ENCODE assay signal across 8 cellular contexts in the genomic region with DNA sequence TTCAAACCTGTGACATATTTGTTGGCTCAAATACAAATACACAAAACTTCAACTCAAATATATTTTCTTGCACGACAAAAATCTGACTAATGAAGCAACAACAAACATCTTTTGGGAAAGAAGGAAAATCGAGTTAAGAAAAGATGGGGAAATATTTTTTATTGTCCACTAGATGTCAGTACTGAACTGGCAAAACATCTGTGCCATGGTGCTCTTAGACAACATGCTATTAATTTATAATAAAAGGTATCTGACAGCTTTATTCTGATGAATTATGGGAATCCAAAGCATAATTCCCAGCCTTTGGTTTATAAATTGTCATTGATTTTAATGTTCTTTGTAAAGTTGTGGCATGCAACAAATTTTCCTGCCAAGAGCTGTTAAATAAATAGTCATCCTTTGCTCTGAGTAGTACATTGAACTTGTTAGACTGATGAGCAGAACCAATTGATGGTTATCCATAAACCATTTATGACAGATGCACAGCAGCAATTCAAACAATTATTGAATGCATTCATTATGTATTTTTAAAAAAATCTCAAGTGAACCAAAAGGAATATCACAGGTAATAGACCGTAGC.
DNase-seq lines count a peak whose midpoint lies in the region; ATAC-seq and TF ChIP-seq lines count a peak whose summit lies in the region.

No MANE protein-coding gene starts in this region.

- H3K9ac ChIP-seq in endodermal cell (ENCODE audit: extremely low read depth, low read length, poor library complexity, severe bottlenecking) (no peak overlapping the region), parathyroid adenoma (no peak overlapping the region)

- TF ChIP-seq CTCF in AG10803 (conservative IDR thresholded peaks at IDR 0.05; ENCODE audit: low read length): peak; percentile 68
- TF ChIP-seq CTCF in endodermal cell (conservative IDR thresholded peaks at IDR 0.05): peak; percentile 97
- peak; percentile 55 for TF ChIP-seq CTCF in parathyroid adenoma (IDR thresholded peaks at IDR 0.05)

- no peak overlapping the region for H3K27ac ChIP-seq in endodermal cell (ENCODE audit: low read depth, low read length)
- H3K27ac ChIP-seq in parathyroid adenoma: no peak overlapping the region

- no peaks in the 10 kb centered on the region for H3K27me3 Mint-ChIP-seq in endodermal cell (ENCODE audit: insufficient read depth)

- H3K4me2 ChIP-seq in parathyroid adenoma (ENCODE audit: low read length): no peak overlapping the region

- H3K36me3 Mint-ChIP-seq in endodermal cell (ENCODE audit: low read depth): peaks cover 3% of the 10 kb centered on the region

- H3K36me3 ChIP-seq in endodermal cell (ENCODE audit: control insufficient read depth, insufficient read depth, low read length): peaks cover 8% of the 10 kb centered on the region
- H3K36me3 ChIP-seq in parathyroid adenoma (ENCODE audit: control insufficient read depth, insufficient read depth, low read length): no peaks in the 10 kb centered on the region

- H3K9me3 ChIP-seq in endodermal cell (ENCODE audit: control insufficient read depth, low read length) (no peaks in the 10 kb centered on the region), parathyroid adenoma (ENCODE audit: control insufficient read depth, low read length) (no peaks in the 10 kb centered on the region)

- no peak overlapping the region for H3K4me3 Mint-ChIP-seq in endodermal cell

- peaks cover 26% of the 10 kb centered on the region for H3K4me1 ChIP-seq in endodermal cell (ENCODE audit: control insufficient read depth, insufficient read depth, low read length)
- no peaks in the 10 kb centered on the region for H3K4me1 ChIP-seq in parathyroid adenoma

- no peaks in the 10 kb centered on the region for H3K79me2 ChIP-seq in parathyroid adenoma

- DNase-seq in AG10803 (ENCODE audit: low read depth) (peak; percentile 52), H4 (ENCODE audit: low spot score) (peak; percentile 38), NCI-H82 (lab: John Stamatoyannopoulos, UW) (peak; percentile 62), endodermal cell (no peak), KG1 (lab: John Stamatoyannopoulos, UW) (no peak)

- H3K4me3 ChIP-seq in AG10803 (ENCODE audit: low read length): no peak overlapping the region
- H3K4me3 ChIP-seq in endodermal cell (ENCODE audit: low read length): peak overlapping the region; percentile 8
- H3K4me3 ChIP-seq in parathyroid adenoma (ENCODE audit: low read depth, low read length): no peak overlapping the region

- ATAC-seq in GM21576 (IDR thresholded peaks at IDR 0.05; ENCODE audit: unreplicated experiment): no peak
- no peak for ATAC-seq in activated CD4-positive, CD25-positive, alpha-beta regulatory T cell treated with anti-CD3 and anti-CD28 coated beads, Interleukin-2, amount 50 U/mL, for 24 hours

- WGBS in endodermal cell (ENCODE audit: insufficient coverage in 1 of 2, insufficient read length in 1 of 2), 2 experiments: 35 to 100% methylated on average over 1 to 3 of the region's 3 CpGs

- H3K27me3 ChIP-seq in endodermal cell (ENCODE audit: control insufficient read depth, insufficient read depth, low read length, poor library complexity, severe bottlenecking) (no peaks in the 10 kb centered on the region), parathyroid adenoma (ENCODE audit: control insufficient read depth, insufficient read depth, low read length) (no peaks in the 10 kb centered on the region)

- no peak overlapping the region for H2AFZ ChIP-seq in parathyroid adenoma

- no peaks in the 10 kb centered on the region for H3K9me3 Mint-ChIP-seq in endodermal cell

- H3K27ac Mint-ChIP-seq in endodermal cell: peak overlapping the region; percentile 56

- H3K4me1 Mint-ChIP-seq in endodermal cell: peaks cover 70% of the 10 kb centered on the region

Comparison
In these comparisons a context has a peak if more than half of its experiments do, and no peak if none do; other contexts are left out.
1. DNase-seq: peak in AG10803 (single experiment), H4 (single experiment) and NCI-H82 (single experiment); none in endodermal cell (single experiment) and KG1 (single experiment).
2. Peak in every context shown above with its lines, with median percentiles within 50 percentile points of each other: CTCF ChIP-seq.